ENCODE assay signal across 10 cellular contexts in the genomic region with DNA sequence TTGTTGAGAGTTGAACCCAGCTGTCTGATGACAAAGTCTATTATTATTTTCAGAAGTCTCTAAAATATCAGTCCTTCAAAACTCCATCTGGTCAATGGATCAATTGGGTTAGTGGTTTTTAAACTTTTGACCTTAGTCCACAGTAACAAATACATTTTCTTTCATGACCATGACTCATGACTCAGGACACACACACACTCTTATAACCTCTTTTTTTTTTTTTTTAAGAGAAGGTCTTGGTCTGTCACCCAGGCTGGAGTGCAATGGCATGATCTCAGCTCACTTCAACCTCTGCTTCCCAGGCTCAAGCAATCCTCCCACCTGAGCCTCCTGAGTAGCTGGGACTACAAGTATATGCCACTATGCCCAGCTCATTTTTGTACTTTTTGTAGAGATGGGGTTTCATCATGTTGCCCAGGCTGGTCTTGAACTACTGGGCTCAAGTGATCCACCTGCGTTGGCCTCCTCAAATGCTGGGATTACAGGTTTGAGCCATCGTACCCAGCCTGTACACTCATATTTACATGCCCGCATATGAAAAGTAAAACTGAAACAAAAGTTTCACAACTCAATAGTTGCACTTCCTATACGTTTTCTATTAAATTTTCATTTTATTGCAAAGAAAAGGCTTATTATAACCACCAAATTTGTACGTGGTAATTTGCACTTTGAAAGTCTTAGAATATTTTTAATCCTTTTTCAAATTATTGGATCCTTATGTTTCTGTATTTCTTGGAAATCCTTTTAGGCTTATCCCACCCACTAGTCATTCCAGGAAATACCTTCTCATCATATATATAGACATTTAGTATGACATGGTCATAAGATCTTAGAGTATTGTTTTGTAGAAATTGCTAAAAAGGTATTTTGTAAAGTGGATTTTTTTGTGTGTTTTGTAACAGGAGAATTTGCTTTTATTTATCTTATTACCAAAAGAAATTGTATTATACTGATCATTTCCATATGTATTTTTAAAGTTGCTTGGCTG.
DNase-seq lines count a peak whose midpoint lies in the region; ATAC-seq, FAIRE-seq and TF ChIP-seq lines count a peak whose summit lies in the region.
"Had no signal": no experiment of that assay in that cellular context is flagged by ENCODE, and none has a peak within 500 bp of the region (broad histone marks: within the 10 kb centered on the region; RNA-seq: fewer than 3 reads in every experiment).

No MANE protein-coding gene starts in this region.

- peak overlapping the region; percentile 89 for H3K4me3 ChIP-seq in CD4-positive, CD25-positive, alpha-beta regulatory T cell (ENCODE audit: low read depth, low read length)
- H3K4me3 ChIP-seq: body of pancreas had no signal

- H3K36me3 ChIP-seq in CD4-positive, CD25-positive, alpha-beta regulatory T cell (ENCODE audit: control insufficient read depth, insufficient read depth, low read length): no peaks in the 10 kb centered on the region

- no peaks in the 10 kb centered on the region for H3K36me3 Mint-ChIP-seq in CD4-positive, CD25-positive, alpha-beta regulatory T cell
- no peaks in the 10 kb centered on the region for H3K36me3 Mint-ChIP-seq in activated T-cell treated with anti-CD3 and anti-CD28 coated beads, Interleukin-2, amount 50 U/mL, for 4 hours (ENCODE audit: insufficient read depth)

- ATAC-seq in CD4-positive, CD25-positive, alpha-beta regulatory T cell (ENCODE audit: low read depth in 2 of 2): peak; percentile 47 to 55
- ATAC-seq in GM19351 (IDR thresholded peaks at IDR 0.05; ENCODE audit: unreplicated experiment): peak; percentile 93
- ATAC-seq in HG03135 (IDR thresholded peaks at IDR 0.05; ENCODE audit: unreplicated experiment): peak; percentile 91
- peak; percentile 72 to 85 for ATAC-seq in activated T-cell treated with anti-CD3 and anti-CD28 coated beads, Interleukin-2, amount 50 U/mL, for 4 hours
- ATAC-seq: body of pancreas had no signal

- H3K27me3 Mint-ChIP-seq in CD4-positive, CD25-positive, alpha-beta regulatory T cell: peaks cover 8% of the 10 kb centered on the region
- H3K27me3 Mint-ChIP-seq in activated T-cell treated with anti-CD3 and anti-CD28 coated beads, Interleukin-2, amount 50 U/mL, for 4 hours (ENCODE audit: low read depth): no peaks in the 10 kb centered on the region

- peak overlapping the region; percentile 70 to 90 (median 87) for H3K4me3 Mint-ChIP-seq in CD4-positive, CD25-positive, alpha-beta regulatory T cell
- peak overlapping the region; percentile 71 for H3K4me3 Mint-ChIP-seq in activated T-cell treated with anti-CD3 and anti-CD28 coated beads, Interleukin-2, amount 50 U/mL, for 4 hours

- H3K27me3 ChIP-seq in CD4-positive, CD25-positive, alpha-beta regulatory T cell (ENCODE audit: control insufficient read depth, insufficient read depth, low read length): no peaks in the 10 kb centered on the region
- H3K27me3 ChIP-seq: body of pancreas had no signal

- peaks cover 4% of the 10 kb centered on the region for H3K4me1 ChIP-seq in CD4-positive, CD25-positive, alpha-beta regulatory T cell (ENCODE audit: control insufficient read depth, insufficient read depth, low read length, poor library complexity, severe bottlenecking)
- H3K4me1 ChIP-seq: body of pancreas had no signal

- TF ChIP-seq POLR2A in H54 (IDR thresholded peaks at IDR 0.05; ENCODE audit: low read depth, low read length): no peak

- DNase-seq in CD4-positive, CD25-positive, alpha-beta regulatory T cell: peak in 2 of 3 donors; percentile 18 to 69
- DNase-seq in activated T-cell treated with anti-CD3 and anti-CD28 coated beads, Interleukin-2, amount 50 U/mL, for 4 hours: no peak
- DNase-seq in NCI-H69 (lab: John Stamatoyannopoulos, UW): no peak
- no peak for DNase-seq in KBM-7
- DNase-seq in H54 (ENCODE audit: insufficient read length, low spot score): no peak
- no peak for DNase-seq in NCI-H2227 (lab: John Stamatoyannopoulos, UW; ENCODE audit: unreplicated experiment)
- DNase-seq: body of pancreas, NCI-H510A treated with DMSO at 0.1 percent for 48 hours had no signal

- in situ Hi-C loops in KBM-7 (cut with MboI; ENCODE audit: low pct_unique_long_range_greater_than_20kb, low sequenced_read_pairs): no loop called here

- H3K27ac ChIP-seq in CD4-positive, CD25-positive, alpha-beta regulatory T cell (ENCODE audit: insufficient read depth, low read length, poor library complexity, severe bottlenecking): peak overlapping the region; percentile 14
- H3K27ac ChIP-seq: body of pancreas had no signal

- H3K9me3 ChIP-seq in CD4-positive, CD25-positive, alpha-beta regulatory T cell (ENCODE audit: control insufficient read depth in 2 of 2, low read length in 2 of 2): no peaks in the 10 kb centered on the region
- H3K9me3 ChIP-seq: body of pancreas had no signal

- H3K4me1 Mint-ChIP-seq in CD4-positive, CD25-positive, alpha-beta regulatory T cell: peaks cover 14 to 29% (median 20%) of the 10 kb centered on the region in 4 donors
- H3K4me1 Mint-ChIP-seq in activated T-cell treated with anti-CD3 and anti-CD28 coated beads, Interleukin-2, amount 50 U/mL, for 4 hours (ENCODE audit: low read depth): peaks cover 18% of the 10 kb centered on the region

- peak overlapping the region; percentile 96 to 98 (median 96) for H3K27ac Mint-ChIP-seq in CD4-positive, CD25-positive, alpha-beta regulatory T cell

- H3K9me3 Mint-ChIP-seq in CD4-positive, CD25-positive, alpha-beta regulatory T cell: no peaks in the 10 kb centered on the region
- H3K9me3 Mint-ChIP-seq in activated T-cell treated with anti-CD3 and anti-CD28 coated beads, Interleukin-2, amount 50 U/mL, for 4 hours: peaks cover 4% of the 10 kb centered on the region

- FAIRE-seq in H54 (lab: Jason Lieb, UNC): no peak

Comparison
In these comparisons a context has a peak if more than half of its experiments do, and no peak if none do; other contexts are left out.
1. DNase-seq: peak in CD4-positive, CD25-positive, alpha-beta regulatory T cell (2 of 3); none in activated T-cell treated with anti-CD3 and anti-CD28 coated beads, Interleukin-2, amount 50 U/mL, for 4 hours (single experiment), NCI-H69 (single experiment), KBM-7 (single experiment), H54 (single experiment) and NCI-H2227 (single experiment).
2. Peak in every context shown above with its lines, with median percentiles within 50 percentile points of each other: ATAC-seq.